ENCODE assay signal across 1 cellular context in the genomic region with DNA sequence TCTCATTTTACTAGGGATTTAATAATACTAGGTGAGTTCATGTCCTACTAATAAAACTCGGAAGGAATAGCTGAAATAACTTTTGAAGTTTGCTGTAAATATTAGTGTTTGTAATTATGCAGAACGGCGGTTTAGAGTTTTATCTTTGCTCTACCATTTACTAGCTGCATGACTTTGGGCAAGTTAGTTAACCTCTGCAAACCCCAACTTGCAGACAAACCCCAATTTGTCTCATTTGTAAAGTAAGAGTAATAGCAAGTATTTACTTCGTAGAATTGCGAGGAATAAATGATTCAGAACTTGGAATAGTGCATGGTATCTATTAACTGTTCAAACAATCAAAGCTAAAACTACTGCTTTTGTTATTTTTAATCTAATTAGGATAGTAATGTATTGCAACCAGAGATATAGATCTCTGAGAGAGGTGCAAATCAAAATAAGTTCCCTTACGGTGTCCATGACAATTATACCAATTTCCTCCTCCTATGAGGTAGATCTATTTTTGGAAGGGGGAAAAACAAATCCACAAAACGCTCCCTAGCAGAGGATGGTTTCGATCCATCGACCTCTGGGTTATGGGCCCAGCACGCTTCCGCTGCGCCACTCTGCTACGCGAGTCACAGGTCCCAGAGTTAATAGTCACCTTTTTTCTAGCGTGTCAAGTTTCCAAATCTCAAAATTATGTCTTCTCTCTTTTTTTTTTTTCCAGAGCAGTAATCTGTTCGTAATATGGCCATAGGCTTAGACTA.
TF ChIP-seq lines count a peak whose summit lies in the region.

No MANE protein-coding gene starts in this region.

TF ChIP-seq in HepG2, 621 proteins besides CTCF, POLR2A, EP300 and RAD21 (continued from another document):
- TF ChIP-seq ZZZ3 (CRISPR knock-in tag; IDR thresholded peaks at IDR 0.05; ENCODE audit: borderline replicate concordance): no peak
- TF ChIP-seq ZFP1 (CRISPR knock-in tag; IDR thresholded peaks at IDR 0.05): 0 out of 2 replicates have a peak, but pooled peaks have one; percentile 54
- TF ChIP-seq TBP (CRISPR knock-in tag; IDR thresholded peaks at IDR 0.05): no peak
- TF ChIP-seq, protein P1, sequence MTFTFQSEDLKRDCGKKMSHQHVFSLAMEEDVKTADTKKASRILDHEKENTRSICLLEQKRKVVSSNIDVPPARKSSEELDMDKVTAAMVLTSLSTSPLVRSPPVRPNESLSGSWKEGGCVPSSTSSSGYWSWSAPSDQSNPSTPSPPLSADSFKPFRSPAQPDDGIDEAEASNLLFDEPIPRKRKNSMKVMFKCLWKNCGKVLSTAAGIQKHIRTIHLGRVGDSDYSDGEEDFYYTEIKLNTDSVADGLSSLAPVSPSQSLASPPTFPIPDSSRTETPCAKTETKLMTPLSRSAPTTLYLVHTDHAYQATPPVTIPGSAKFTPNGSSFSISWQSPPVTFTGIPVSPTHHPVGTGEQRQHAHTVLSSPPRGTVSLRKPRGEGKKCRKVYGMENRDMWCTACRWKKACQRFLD (CRISPR knock-in tag; IDR thresholded peaks at IDR 0.05; ENCODE audit: borderline replicate concordance): no peak
- peak; percentile 94 for TF ChIP-seq ZNF331 (CRISPR knock-in tag; IDR thresholded peaks at IDR 0.05)
- TF ChIP-seq NR2F2 (IDR thresholded peaks at IDR 0.05; ENCODE audit: borderline replicate concordance, low read depth): peak; percentile 66; the same call in 1 of the 2 replicates
- TF ChIP-seq BORCS8-MEF2B (CRISPR knock-in tag; IDR thresholded peaks at IDR 0.05): no peak
